ENCODE assay signal across 8 cellular contexts in genomic region chr11:27720277-27720830, GRCh38. TPM values are rescaled to one million over a fixed set of nuclear protein-coding genes. Genes with fewer than 3 reads are reported as not detected.
DNase-seq lines count a peak whose midpoint lies in the region; ATAC-seq and TF ChIP-seq lines count a peak whose summit lies in the region.

No MANE protein-coding gene starts in this region.

- TF ChIP-seq CTCF in BJ (IDR thresholded peaks at IDR 0.05; ENCODE audit: insufficient read depth, low read depth, low read length), result peak; percentile 39
- peak; percentile 39 for TF ChIP-seq CTCF in astrocyte of the cerebellum (IDR thresholded peaks at IDR 0.05; ENCODE audit: low read depth, low read length, missing control alignments)
- TF ChIP-seq CTCF in OCI-LY7 (conservative IDR thresholded peaks at IDR 0.05; ENCODE audit: low read length), result no peak

- H3K4me2 ChIP-seq in OCI-LY7 (ENCODE audit: low read length), result no peak overlapping the region

- no peak overlapping the region for H3K27ac Mint-ChIP-seq in stimulated activated memory B cell treated with anti-CD40 and anti-IgM and Interleukin-4, amounts not matched to agents 10 μg/mL and 1 μg/mL and 100 μg/mL, for 72 hours

- no TSS peak for BruUV-seq in OCI-LY7 (replicated peaks; lab: Mats Ljungman, UMichigan)

- CTCF ChIA-PET in BJ (lab: Yijun Ruan, JAX), result interaction anchor here (0.6 to 7.0 kb wide), 7 partner anchors 10 to 1614 kb away, joined by 3 to 75 read pairs (median 4); partner anchors contain the start of gene BDNF
- CTCF ChIA-PET in OCI-LY7 (lab: Charles Lee; ENCODE audit: unreplicated experiment), result no interaction called here

- no peaks in the 10 kb centered on the region for H3K9me2 ChIP-seq in OCI-LY7 (ENCODE audit: insufficient read depth, low read length)

- no peaks in the 10 kb centered on the region for H4K20me1 ChIP-seq in OCI-LY7 (ENCODE audit: insufficient read depth, low read length)

- POLR2A ChIA-PET in BJ (lab: Charles Lee), result no interaction called here
- POLR2A ChIA-PET in OCI-LY7 (lab: Charles Lee), result no interaction called here

- H3K27me3 ChIP-seq in BJ (ENCODE audit: control insufficient read depth, insufficient read depth, low read length), result peaks cover 6% of the 10 kb centered on the region

- H3K4me3 ChIP-seq in BJ (ENCODE audit: low read depth, low read length), result no peak overlapping the region
- no peak overlapping the region for H3K4me3 ChIP-seq in astrocyte of the cerebellum (ENCODE audit: low read depth, low read length)
- no peak overlapping the region for H3K4me3 ChIP-seq in OCI-LY7 (ENCODE audit: low read depth, low read length, poor library complexity, severe bottlenecking)

- in situ Hi-C loops in astrocyte of the cerebellum (cut with HindIII; ENCODE audit: low sequenced_read_pairs), result loop anchor here (10.0 kb wide), 1 partner anchor 204 kb away; no protein-coding TSS in a partner anchor

- no peaks in the 10 kb centered on the region for H3K36me3 Mint-ChIP-seq in stimulated activated memory B cell treated with anti-CD40 and anti-IgM and Interleukin-4, amounts not matched to agents 10 μg/mL and 1 μg/mL and 100 μg/mL, for 72 hours

- no peak overlapping the region for H2AFZ ChIP-seq in OCI-LY7 (ENCODE audit: low read length)

- H3K9me3 Mint-ChIP-seq in stimulated activated memory B cell treated with anti-CD40 and anti-IgM and Interleukin-4, amounts not matched to agents 10 μg/mL and 1 μg/mL and 100 μg/mL, for 72 hours, result no peaks in the 10 kb centered on the region

- peaks cover 89% of the 10 kb centered on the region for H3K27me3 Mint-ChIP-seq in stimulated activated memory B cell treated with anti-CD40 and anti-IgM and Interleukin-4, amounts not matched to agents 10 μg/mL and 1 μg/mL and 100 μg/mL, for 72 hours

- H3K4me1 Mint-ChIP-seq in stimulated activated memory B cell treated with anti-CD40 and anti-IgM and Interleukin-4, amounts not matched to agents 10 μg/mL and 1 μg/mL and 100 μg/mL, for 72 hours, result no peaks in the 10 kb centered on the region

- no peaks in the 10 kb centered on the region for H3K36me3 ChIP-seq in BJ (ENCODE audit: control insufficient read depth, insufficient read depth, low read length)
- H3K36me3 ChIP-seq in OCI-LY7 (ENCODE audit: insufficient read depth, low read length), result no peaks in the 10 kb centered on the region

- H3K9me3 ChIP-seq in OCI-LY7 (ENCODE audit: low read length), result no peaks in the 10 kb centered on the region

- no peaks in the 10 kb centered on the region for H3K4me1 ChIP-seq in OCI-LY7 (ENCODE audit: insufficient read depth, low read length, poor library complexity, severe bottlenecking)

- H3K27ac ChIP-seq in OCI-LY7 (ENCODE audit: low read depth, low read length, poor library complexity, severe bottlenecking), result no peak overlapping the region

- DNase-seq in BJ (ENCODE audit: low read depth) (no peak), HK-2 (ENCODE audit: unreplicated experiment) (peak; percentile 59), astrocyte of the cerebellum (ENCODE audit: low read depth) (no peak), left kidney (ENCODE audit: low read depth, low spot score) (peak; percentile 92), OCI-LY7 (ENCODE audit: low spot score) (no peak)

- intact Hi-C loops in OCI-LY7 (cut with micrococcal nuclease; ENCODE audit: unreplicated experiment), result no loop called here

- no peaks in the 10 kb centered on the region for H3K79me2 ChIP-seq in OCI-LY7 (ENCODE audit: insufficient read depth, low read depth, low read length)

- ATAC-seq in HG02884 (IDR thresholded peaks at IDR 0.05; ENCODE audit: unreplicated experiment), result no peak
- no peak for ATAC-seq in GM19023 (IDR thresholded peaks at IDR 0.05; ENCODE audit: unreplicated experiment)
- ATAC-seq in stimulated activated memory B cell treated with anti-CD40 and anti-IgM and Interleukin-4, amounts not matched to agents 10 μg/mL and 1 μg/mL and 100 μg/mL, for 72 hours, result no peak

- no peak overlapping the region for H3K4me3 Mint-ChIP-seq in stimulated activated memory B cell treated with anti-CD40 and anti-IgM and Interleukin-4, amounts not matched to agents 10 μg/mL and 1 μg/mL and 100 μg/mL, for 72 hours

RNA-seq across cellular contexts. Expression of gene BDNF, which starts 20.1 kb away (rescaled TPM):
- 47.4 and 62.6 TPM in 2 replicates for polyA plus RNA-seq in BJ (2011; rRNA removed)
- 40.8 and 46.9 TPM in 2 replicates for polyA minus RNA-seq in BJ (2011; rRNA and poly(A)+ RNA removed)
- total RNA-seq in OCI-LY7 (2014; rRNA removed; shearing (Covaris generic)), result not detected in 2 replicates
- not detected in 2 replicates for total RNA-seq in OCI-LY7 (2022)

Comparison
In these comparisons a context has a peak if more than half of its experiments do, and no peak if none do; other contexts are left out.
1. DNase-seq: peak in HK-2 (single experiment) and left kidney (single experiment); none in BJ (single experiment), astrocyte of the cerebellum (single experiment) and OCI-LY7 (single experiment).